20 cellular contexts compared by ENCODE assay signal in the genomic region with DNA sequence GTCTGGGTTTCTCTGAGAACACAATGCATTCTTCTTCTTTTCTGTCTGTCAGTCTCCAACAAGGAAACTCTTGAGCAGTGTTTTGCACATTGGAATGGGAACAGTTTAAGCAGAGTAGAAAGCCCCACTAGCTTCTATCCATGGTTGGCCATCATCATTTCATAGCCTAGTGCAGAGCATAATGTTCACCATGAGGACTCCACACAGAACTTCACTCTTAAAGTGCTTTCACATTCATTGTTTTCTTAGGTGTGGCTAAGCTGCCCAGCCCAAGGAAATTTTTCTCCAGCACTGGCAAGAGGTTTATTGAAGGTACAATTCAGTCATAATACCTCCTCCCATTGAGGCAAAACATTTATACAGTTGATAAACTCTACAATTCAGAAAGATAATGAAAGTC.
"Had no signal": no experiment of that assay in that cellular context is flagged by ENCODE, and none has a peak within 500 bp of the region (broad histone marks: within the 10 kb centered on the region; RNA-seq: fewer than 3 reads in every experiment).

No MANE protein-coding gene starts in this region.

- H3K36me3 ChIP-seq: esophagus squamous epithelium, heart left ventricle, left lung, sigmoid colon, stomach, thoracic aorta, uterus had no signal

- H3K27me3 ChIP-seq: esophagus squamous epithelium, heart left ventricle, left lung, sigmoid colon, stomach, uterus had no signal

- H3K4me1 ChIP-seq: left lung had no signal

- H3K4me3 ChIP-seq: esophagus squamous epithelium, heart left ventricle, left lung, lung, psoas muscle, sigmoid colon, skin epidermis, stomach, thoracic aorta, uterus had no signal

- DNase-seq: cerebellar nuclear complex; effector memory CD8-positive, alpha-beta T cell; esophagus squamous epithelium; heart left ventricle; hippocampal formation; left lung; mesendoderm; naive thymus-derived CD4-positive, alpha-beta T cell; nephron progenitor cell; psoas muscle; sigmoid colon; stimulated activated CD4-positive, alpha-beta T cell treated with anti-CD3 and anti-CD28 coated beads, Interleukin-12 subunit alpha, Interleukin-12 subunit beta, amount 100 ng/mL, for 4 hours; stimulated activated naive CD4-positive, alpha-beta T cell; stomach; substantia nigra; uterus had no signal

- ATAC-seq: effector memory CD8-positive, alpha-beta T cell; heart left ventricle; left lung; naive thymus-derived CD4-positive, alpha-beta T cell; psoas muscle had no signal

- H3K27ac ChIP-seq: epithelial cell of prostate, esophagus squamous epithelium, heart left ventricle, left lung, psoas muscle, sigmoid colon, skin epidermis, stomach, thoracic aorta, uterus had no signal
